Comparison of ENCODE assay signal across 1 cellular context in genomic region chr15:72368895-72369294, GRCh38.
TF ChIP-seq lines count a peak whose summit lies in the region.

No MANE protein-coding gene starts in this region.

TF ChIP-seq in GM12878, 131 proteins besides CTCF, POLR2A, EP300 and RAD21:
- TF ChIP-seq GABPA (IDR thresholded peaks at IDR 0.05; ENCODE audit: low read depth) (no peak), CREB1 (IDR thresholded peaks at IDR 0.05; ENCODE audit: low read depth) (no peak), RCOR1 (conservative IDR thresholded peaks at IDR 0.05; ENCODE audit: low read depth, low read length) (no peak), SIX5 (IDR thresholded peaks at IDR 0.05; ENCODE audit: low read depth, low read length, severe bottlenecking) (no peak), FOXK2 (IDR thresholded peaks at IDR 0.05) (no peak), POLR2AphosphoS5 (IDR thresholded peaks at IDR 0.05; ENCODE audit: low read length) (no peak), HDAC6 (IDR thresholded peaks at IDR 0.05; ENCODE audit: unreplicated experiment) (no peak)
